29 cellular contexts compared by ENCODE assay signal in genomic region chr18:80037300-80037699, GRCh38.
"Had no signal": no experiment of that assay in that cellular context is flagged by ENCODE, and none has a peak within 500 bp of the region (broad histone marks: within the 10 kb centered on the region; RNA-seq: fewer than 3 reads in every experiment).

No MANE protein-coding gene starts in this region.

- DNase-seq: activated CD4-positive, alpha-beta memory T cell treated with anti-CD3 and anti-CD28 coated beads for 36 hours; activated CD4-positive, alpha-beta T cell treated with anti-CD3 and anti-CD28 coated beads, Interleukin-2, amount 10 ng/mL, durations not matched to agents 7 days and 5 days; activated CD4-positive, CD25-positive, alpha-beta regulatory T cell; activated CD8-positive, alpha-beta memory T cell treated with anti-CD3 and anti-CD28 coated beads for 24 hours; activated effector memory CD4-positive, alpha-beta T cell treated with anti-CD3 and anti-CD28 coated beads, Interleukin-2, amount 50 U/mL, for 16 hours; activated naive CD4-positive, alpha-beta T cell treated with Interleukin-2 at 50 U/mL for 16 hours; activated naive CD8-positive, alpha-beta T cell treated with anti-CD3 and anti-CD28 coated beads, Interleukin-2, amount 50 U/mL, for 24 hours; activated T-cell treated with anti-CD3 and anti-CD28 coated beads, Interleukin-2, amount 50 U/mL, for 4 hours; amniotic stem cell; body of pancreas; Kasumi-1; MG63; MV-4-11; NCI-H1092 treated with DMSO at 0.1 percent for 48 hours; NCI-H1417 treated with DMSO at 0.1 percent for 48 hours; NCI-H2029; NCI-H2107; NCI-H226; NCI-H526; NK-92 treated with Interleukin-12 subunit alpha and Interleukin-12 subunit beta, amount 100 ng/mL, for 24 hours; OCI-M1; Peyer's patch; SHP77 treated with DMSO at 0.1 percent for 48 hours; T-cell; T-helper 2 cell; T1000 had no signal

- H3K27me3 Mint-ChIP-seq: activated CD4-positive, alpha-beta memory T cell treated with anti-CD3 and anti-CD28 coated beads for 36 hours; activated CD4-positive, alpha-beta T cell treated with anti-CD3 and anti-CD28 coated beads, Interleukin-2, amount 10 ng/mL, durations not matched to agents 7 days and 5 days; activated naive CD8-positive, alpha-beta T cell treated with anti-CD3 and anti-CD28 coated beads, Interleukin-2, amount 50 U/mL, for 24 hours; central memory CD8-positive, alpha-beta T cell; T-cell had no signal

- H3K4me3 Mint-ChIP-seq: activated CD4-positive, alpha-beta memory T cell treated with anti-CD3 and anti-CD28 coated beads for 36 hours; activated CD4-positive, alpha-beta T cell treated with anti-CD3 and anti-CD28 coated beads, Interleukin-2, amount 10 ng/mL, durations not matched to agents 7 days and 5 days; activated naive CD8-positive, alpha-beta T cell treated with anti-CD3 and anti-CD28 coated beads, Interleukin-2, amount 50 U/mL, for 24 hours; activated T-cell treated with anti-CD3 and anti-CD28 coated beads, Interleukin-2, amount 50 U/mL, for 4 hours; central memory CD8-positive, alpha-beta T cell; T-cell had no signal

- FAIRE-seq: TTC549 had no signal

- H3K27ac Mint-ChIP-seq: activated CD4-positive, alpha-beta memory T cell treated with anti-CD3 and anti-CD28 coated beads for 36 hours; activated CD4-positive, alpha-beta T cell treated with anti-CD3 and anti-CD28 coated beads, Interleukin-2, amount 10 ng/mL, durations not matched to agents 7 days and 5 days; activated naive CD4-positive, alpha-beta T cell treated with anti-CD3 and anti-CD28 coated beads, Interleukin-2, amount 50 U/mL, for 72 hours; activated naive CD8-positive, alpha-beta T cell treated with anti-CD3 and anti-CD28 coated beads, Interleukin-2, amount 50 U/mL, for 24 hours; T-cell had no signal

- H3K9me3 Mint-ChIP-seq: activated CD4-positive, alpha-beta memory T cell treated with anti-CD3 and anti-CD28 coated beads for 36 hours; activated CD4-positive, alpha-beta T cell treated with anti-CD3 and anti-CD28 coated beads, Interleukin-2, amount 10 ng/mL, durations not matched to agents 7 days and 5 days; T-cell had no signal
